1 cellular context compared by ENCODE assay signal in the genomic region with DNA sequence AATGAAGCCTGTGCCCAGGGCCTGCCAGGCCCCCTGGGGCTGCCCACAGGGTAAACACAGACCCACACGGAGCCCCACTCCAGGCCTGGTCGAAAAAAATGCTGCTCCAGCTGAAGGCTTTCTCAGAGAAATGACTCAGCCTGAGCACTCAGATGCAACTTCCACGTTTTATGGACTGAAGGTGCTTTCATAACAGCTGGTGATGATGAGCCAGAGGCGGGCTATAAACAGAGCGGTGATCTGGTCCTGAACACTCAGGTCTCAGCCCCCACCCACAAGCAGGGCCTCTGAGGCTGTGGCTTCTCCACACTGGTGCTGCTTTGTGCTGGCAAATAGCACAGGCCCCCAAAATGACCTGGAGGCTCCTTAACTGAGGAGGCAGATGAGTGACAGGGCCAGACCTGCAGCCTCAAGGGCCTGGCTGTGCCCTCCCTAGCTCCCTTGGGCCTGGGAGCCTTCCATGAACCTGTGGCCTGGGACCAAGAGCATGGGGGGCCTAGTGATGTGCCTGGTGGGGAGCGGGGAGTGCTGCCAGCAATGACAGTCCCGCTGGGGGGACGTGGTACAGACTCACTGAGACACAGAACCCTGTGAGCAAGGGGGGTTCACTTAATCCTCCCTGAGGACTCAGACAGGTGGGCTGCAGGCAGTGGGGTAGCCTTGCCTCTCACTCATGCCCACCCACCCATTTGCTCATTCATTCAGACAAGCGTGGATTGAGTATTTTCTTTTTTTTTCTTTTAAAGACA.
TF ChIP-seq lines count a peak whose summit lies in the region.

No MANE protein-coding gene starts in this region.

TF ChIP-seq in K562, 482 proteins besides CTCF, POLR2A, EP300 and RAD21 (continued from another document and continues in another):
- TF ChIP-seq, protein P1, sequence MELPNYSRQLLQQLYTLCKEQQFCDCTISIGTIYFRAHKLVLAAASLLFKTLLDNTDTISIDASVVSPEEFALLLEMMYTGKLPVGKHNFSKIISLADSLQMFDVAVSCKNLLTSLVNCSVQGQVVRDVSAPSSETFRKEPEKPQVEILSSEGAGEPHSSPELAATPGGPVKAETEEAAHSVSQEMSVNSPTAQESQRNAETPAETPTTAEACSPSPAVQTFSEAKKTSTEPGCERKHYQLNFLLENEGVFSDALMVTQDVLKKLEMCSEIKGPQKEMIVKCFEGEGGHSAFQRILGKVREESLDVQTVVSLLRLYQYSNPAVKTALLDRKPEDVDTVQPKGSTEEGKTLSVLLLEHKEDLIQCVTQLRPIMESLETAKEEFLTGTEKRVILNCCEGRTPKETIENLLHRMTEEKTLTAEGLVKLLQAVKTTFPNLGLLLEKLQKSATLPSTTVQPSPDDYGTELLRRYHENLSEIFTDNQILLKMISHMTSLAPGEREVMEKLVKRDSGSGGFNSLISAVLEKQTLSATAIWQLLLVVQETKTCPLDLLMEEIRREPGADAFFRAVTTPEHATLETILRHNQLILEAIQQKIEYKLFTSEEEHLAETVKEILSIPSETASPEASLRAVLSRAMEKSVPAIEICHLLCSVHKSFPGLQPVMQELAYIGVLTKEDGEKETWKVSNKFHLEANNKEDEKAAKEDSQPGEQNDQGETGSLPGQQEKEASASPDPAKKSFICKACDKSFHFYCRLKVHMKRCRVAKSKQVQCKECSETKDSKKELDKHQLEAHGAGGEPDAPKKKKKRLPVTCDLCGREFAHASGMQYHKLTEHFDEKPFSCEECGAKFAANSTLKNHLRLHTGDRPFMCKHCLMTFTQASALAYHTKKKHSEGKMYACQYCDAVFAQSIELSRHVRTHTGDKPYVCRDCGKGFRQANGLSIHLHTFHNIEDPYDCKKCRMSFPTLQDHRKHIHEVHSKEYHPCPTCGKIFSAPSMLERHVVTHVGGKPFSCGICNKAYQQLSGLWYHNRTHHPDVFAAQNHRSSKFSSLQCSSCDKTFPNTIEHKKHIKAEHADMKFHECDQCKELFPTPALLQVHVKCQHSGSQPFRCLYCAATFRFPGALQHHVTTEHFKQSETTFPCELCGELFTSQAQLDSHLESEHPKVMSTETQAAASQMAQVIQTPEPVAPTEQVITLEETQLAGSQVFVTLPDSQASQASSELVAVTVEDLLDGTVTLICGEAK (IDR thresholded peaks at IDR 0.05) = no peak
- TF ChIP-seq, protein P1 (CRISPR knock-in tag; IDR thresholded peaks at IDR 0.05) = no peak
- TF ChIP-seq TFAM (CRISPR knock-in tag; conservative IDR thresholded peaks at IDR 0.05) (no peak), TEAD2 (tag; IDR thresholded peaks at IDR 0.05) (no peak), ZSCAN29 (IDR thresholded peaks at IDR 0.05) (no peak), ZNF717 (CRISPR knock-in tag; IDR thresholded peaks at IDR 0.05) (no peak), DDX20 (tag; IDR thresholded peaks at IDR 0.05; ENCODE audit: low read depth) (no peak), KAT7 (CRISPR knock-in tag; IDR thresholded peaks at IDR 0.05; ENCODE audit: borderline replicate concordance) (no peak), ZSCAN32 (CRISPR knock-in tag; IDR thresholded peaks at IDR 0.05) (no peak), POLR2H (tag; IDR thresholded peaks at IDR 0.05; ENCODE audit: low read depth) (no peak), HDAC3 (IDR thresholded peaks at IDR 0.05; ENCODE audit: borderline replicate concordance, partially characterized antibody) (no peak), ILF3 (IDR thresholded peaks at IDR 0.05; ENCODE audit: borderline replicate concordance) (no peak), ZNF584 (CRISPR knock-in tag; IDR thresholded peaks at IDR 0.05; ENCODE audit: low read depth) (no peak), CBX2 (IDR thresholded peaks at IDR 0.05; ENCODE audit: insufficient read depth, low read length, poor library complexity, severe bottlenecking) (no peak), JUN (IDR thresholded peaks at IDR 0.05; ENCODE audit: borderline replicate concordance, low read depth, low read length) (peak; percentile 63), JUN (CRISPR knock-in tag; IDR thresholded peaks at IDR 0.05; ENCODE audit: borderline replicate concordance) (no peak), ZNF384 (IDR thresholded peaks at IDR 0.05; ENCODE audit: low read depth, low read length) (peak; percentile 84), GABPB1 (CRISPR knock-in tag; IDR thresholded peaks at IDR 0.05) (no peak), MAFK (IDR thresholded peaks at IDR 0.05; ENCODE audit: low read length) (peak; percentile 56), SPI1 (IDR thresholded peaks at IDR 0.05; ENCODE audit: borderline replicate concordance, low read depth, low read length) (no peak), CBX5 (IDR thresholded peaks at IDR 0.05; ENCODE audit: borderline replicate concordance, low read depth) (no peak), BHLHE40 (IDR thresholded peaks at IDR 0.05; ENCODE audit: low read length) (no peak)
- TF ChIP-seq, protein P2, sequence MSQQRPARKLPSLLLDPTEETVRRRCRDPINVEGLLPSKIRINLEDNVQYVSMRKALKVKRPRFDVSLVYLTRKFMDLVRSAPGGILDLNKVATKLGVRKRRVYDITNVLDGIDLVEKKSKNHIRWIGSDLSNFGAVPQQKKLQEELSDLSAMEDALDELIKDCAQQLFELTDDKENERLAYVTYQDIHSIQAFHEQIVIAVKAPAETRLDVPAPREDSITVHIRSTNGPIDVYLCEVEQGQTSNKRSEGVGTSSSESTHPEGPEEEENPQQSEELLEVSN (IDR thresholded peaks at IDR 0.05; ENCODE audit: borderline replicate concordance in 1 of 2, extremely low read depth in 1 of 2, insufficient read depth in 1 of 2, insufficient read length in 1 of 2, low read depth in 1 of 2, low read length in 1 of 2, poor library complexity in 1 of 2, severe bottlenecking in 1 of 2) = no peak
- TF ChIP-seq, protein P3, sequence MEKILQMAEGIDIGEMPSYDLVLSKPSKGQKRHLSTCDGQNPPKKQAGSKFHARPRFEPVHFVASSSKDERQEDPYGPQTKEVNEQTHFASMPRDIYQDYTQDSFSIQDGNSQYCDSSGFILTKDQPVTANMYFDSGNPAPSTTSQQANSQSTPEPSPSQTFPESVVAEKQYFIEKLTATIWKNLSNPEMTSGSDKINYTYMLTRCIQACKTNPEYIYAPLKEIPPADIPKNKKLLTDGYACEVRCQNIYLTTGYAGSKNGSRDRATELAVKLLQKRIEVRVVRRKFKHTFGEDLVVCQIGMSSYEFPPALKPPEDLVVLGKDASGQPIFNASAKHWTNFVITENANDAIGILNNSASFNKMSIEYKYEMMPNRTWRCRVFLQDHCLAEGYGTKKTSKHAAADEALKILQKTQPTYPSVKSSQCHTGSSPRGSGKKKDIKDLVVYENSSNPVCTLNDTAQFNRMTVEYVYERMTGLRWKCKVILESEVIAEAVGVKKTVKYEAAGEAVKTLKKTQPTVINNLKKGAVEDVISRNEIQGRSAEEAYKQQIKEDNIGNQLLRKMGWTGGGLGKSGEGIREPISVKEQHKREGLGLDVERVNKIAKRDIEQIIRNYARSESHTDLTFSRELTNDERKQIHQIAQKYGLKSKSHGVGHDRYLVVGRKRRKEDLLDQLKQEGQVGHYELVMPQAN (IDR thresholded peaks at IDR 0.05; ENCODE audit: borderline replicate concordance) = no peak
- TF ChIP-seq, protein P4, sequence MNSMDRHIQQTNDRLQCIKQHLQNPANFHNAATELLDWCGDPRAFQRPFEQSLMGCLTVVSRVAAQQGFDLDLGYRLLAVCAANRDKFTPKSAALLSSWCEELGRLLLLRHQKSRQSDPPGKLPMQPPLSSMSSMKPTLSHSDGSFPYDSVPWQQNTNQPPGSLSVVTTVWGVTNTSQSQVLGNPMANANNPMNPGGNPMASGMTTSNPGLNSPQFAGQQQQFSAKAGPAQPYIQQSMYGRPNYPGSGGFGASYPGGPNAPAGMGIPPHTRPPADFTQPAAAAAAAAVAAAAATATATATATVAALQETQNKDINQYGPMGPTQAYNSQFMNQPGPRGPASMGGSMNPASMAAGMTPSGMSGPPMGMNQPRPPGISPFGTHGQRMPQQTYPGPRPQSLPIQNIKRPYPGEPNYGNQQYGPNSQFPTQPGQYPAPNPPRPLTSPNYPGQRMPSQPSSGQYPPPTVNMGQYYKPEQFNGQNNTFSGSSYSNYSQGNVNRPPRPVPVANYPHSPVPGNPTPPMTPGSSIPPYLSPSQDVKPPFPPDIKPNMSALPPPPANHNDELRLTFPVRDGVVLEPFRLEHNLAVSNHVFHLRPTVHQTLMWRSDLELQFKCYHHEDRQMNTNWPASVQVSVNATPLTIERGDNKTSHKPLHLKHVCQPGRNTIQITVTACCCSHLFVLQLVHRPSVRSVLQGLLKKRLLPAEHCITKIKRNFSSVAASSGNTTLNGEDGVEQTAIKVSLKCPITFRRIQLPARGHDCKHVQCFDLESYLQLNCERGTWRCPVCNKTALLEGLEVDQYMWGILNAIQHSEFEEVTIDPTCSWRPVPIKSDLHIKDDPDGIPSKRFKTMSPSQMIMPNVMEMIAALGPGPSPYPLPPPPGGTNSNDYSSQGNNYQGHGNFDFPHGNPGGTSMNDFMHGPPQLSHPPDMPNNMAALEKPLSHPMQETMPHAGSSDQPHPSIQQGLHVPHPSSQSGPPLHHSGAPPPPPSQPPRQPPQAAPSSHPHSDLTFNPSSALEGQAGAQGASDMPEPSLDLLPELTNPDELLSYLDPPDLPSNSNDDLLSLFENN (IDR thresholded peaks at IDR 0.05; ENCODE audit: low read depth in 2 of 2, low read length in 2 of 2) = no peak
- TF ChIP-seq, protein P5, sequence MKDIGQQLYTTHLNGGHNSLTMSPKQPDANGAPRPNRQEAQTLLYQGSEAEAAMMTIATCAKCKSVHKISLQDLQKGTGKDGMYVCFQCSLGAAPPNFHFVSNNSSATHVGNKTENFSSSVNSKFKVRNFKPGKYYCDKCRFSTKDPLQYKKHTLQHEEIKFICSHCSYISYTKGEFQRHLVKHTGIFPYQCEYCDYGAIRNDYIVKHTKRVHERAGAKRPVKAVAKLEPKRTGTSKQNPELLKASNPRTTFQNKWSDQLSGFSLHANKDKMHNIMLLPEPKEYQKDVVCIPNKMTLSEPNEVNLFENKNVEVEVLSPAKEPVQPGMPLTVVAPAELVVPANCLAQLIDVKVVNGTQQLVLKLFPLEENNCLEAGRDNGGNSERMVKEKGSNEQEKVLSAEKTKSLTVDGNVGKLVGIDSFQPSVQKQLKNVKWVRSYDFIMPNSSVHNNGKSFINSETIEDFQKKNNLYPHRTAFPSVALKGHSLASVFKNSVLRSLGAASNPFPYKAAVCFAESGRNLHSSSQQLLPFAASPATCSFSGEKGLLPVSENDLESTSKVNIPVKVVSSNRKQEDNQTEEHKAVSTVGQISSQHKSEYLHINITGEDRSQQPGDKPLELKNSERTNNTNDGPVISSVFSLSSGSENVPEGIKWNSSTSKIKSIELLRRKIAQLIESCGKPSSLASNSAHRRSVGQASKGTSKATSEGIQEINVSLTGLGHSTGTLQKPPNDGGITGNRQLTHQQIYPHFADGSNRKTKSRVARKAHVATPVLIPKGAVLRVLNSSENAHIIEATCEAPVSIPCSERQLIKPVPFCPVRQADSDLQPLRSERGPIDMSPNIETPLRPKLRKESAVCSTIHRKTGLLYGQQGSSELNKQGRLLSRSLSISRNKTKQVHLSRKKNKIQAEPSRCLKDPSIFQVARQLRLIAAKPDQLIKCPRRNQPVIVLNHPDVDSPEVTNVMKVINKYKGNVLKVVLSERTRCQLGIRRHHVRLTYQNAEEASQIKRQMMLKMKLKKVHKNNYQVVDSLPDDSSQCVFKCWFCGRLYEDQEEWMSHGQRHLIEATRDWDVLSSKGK (CRISPR knock-in tag; IDR thresholded peaks at IDR 0.05) = no peak
- TF ChIP-seq, protein P6, sequence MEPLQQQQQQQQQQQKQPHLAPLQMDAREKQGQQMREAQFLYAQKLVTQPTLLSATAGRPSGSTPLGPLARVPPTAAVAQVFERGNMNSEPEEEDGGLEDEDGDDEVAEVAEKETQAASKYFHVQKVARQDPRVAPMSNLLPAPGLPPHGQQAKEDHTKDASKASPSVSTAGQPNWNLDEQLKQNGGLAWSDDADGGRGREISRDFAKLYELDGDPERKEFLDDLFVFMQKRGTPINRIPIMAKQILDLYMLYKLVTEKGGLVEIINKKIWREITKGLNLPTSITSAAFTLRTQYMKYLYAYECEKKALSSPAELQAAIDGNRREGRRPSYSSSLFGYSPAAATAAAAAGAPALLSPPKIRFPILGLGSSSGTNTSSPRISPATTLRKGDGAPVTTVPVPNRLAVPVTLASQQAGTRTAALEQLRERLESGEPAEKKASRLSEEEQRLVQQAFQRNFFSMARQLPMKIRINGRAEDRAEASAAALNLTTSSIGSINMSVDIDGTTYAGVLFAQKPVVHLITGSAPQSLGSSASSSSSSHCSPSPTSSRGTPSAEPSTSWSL (CRISPR knock-in tag; IDR thresholded peaks at IDR 0.05; ENCODE audit: borderline replicate concordance) = no peak
- TF ChIP-seq, protein P7, sequence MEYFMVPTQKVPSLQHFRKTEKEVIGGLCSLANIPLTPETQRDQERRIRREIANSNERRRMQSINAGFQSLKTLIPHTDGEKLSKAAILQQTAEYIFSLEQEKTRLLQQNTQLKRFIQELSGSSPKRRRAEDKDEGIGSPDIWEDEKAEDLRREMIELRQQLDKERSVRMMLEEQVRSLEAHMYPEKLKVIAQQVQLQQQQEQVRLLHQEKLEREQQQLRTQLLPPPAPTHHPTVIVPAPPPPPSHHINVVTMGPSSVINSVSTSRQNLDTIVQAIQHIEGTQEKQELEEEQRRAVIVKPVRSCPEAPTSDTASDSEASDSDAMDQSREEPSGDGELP (CRISPR knock-in tag; IDR thresholded peaks at IDR 0.05; ENCODE audit: borderline replicate concordance) = peak; percentile 93
- TF ChIP-seq, protein P8, sequence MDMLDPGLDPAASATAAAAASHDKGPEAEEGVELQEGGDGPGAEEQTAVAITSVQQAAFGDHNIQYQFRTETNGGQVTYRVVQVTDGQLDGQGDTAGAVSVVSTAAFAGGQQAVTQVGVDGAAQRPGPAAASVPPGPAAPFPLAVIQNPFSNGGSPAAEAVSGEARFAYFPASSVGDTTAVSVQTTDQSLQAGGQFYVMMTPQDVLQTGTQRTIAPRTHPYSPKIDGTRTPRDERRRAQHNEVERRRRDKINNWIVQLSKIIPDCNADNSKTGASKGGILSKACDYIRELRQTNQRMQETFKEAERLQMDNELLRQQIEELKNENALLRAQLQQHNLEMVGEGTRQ (CRISPR knock-in tag; IDR thresholded peaks at IDR 0.05) = no peak
